ENCODE assay signal across 12 cellular contexts in genomic region chr19:31066385-31066784, GRCh38.
DNase-seq lines count a peak whose midpoint lies in the region; ATAC-seq and TF ChIP-seq lines count a peak whose summit lies in the region.
"Had no signal": no experiment of that assay in that cellular context is flagged by ENCODE, and none has a peak within 500 bp of the region (broad histone marks: within the 10 kb centered on the region; RNA-seq: fewer than 3 reads in every experiment).

No MANE protein-coding gene starts in this region.

- peak; percentile 77 for DNase-seq in A172 (ENCODE audit: low spot score)
- DNase-seq in HCEC 1CT = peak; percentile 70
- DNase-seq in amniotic epithelial cell (ENCODE audit: low read depth) = peak; percentile 35
- DNase-seq in iris pigment epithelial cell (ENCODE audit: low read depth) = peak; percentile 73
- DNase-seq in psoas muscle = no peak
- no peak for DNase-seq in Right ventricle myocardium superior
- DNase-seq in stimulated activated CD4-positive, alpha-beta T cell treated with anti-CD3 and anti-CD28 coated beads, Interleukin-4, amount 100 ng/mL, for 4 hours = no peak
- DNase-seq: activated CD4-positive, alpha-beta memory T cell treated with anti-CD3 and anti-CD28 coated beads for 36 hours; BE2C; NCI-H2171 treated with DMSO at 0.1 percent for 48 hours had no signal

- ATAC-seq in psoas muscle (no peak), Right ventricle myocardium superior (ENCODE audit: poor library complexity) (no peak), GM21723 (IDR thresholded peaks at IDR 0.05; ENCODE audit: unreplicated experiment) (no peak)

- H3K4me3 ChIP-seq in psoas muscle = no peak overlapping the region
- H3K4me3 ChIP-seq: esophagus muscularis mucosa had no signal

- H3K36me3 ChIP-seq in psoas muscle (ENCODE audit: insufficient read depth in 1 of 2, low read depth in 1 of 2) = no peaks in the 10 kb centered on the region
- H3K36me3 ChIP-seq: BE2C, esophagus muscularis mucosa had no signal

- TF ChIP-seq CTCF in psoas muscle (IDR thresholded peaks at IDR 0.05) = no peak

- no peak overlapping the region for H3K27ac ChIP-seq in psoas muscle
- H3K27ac ChIP-seq: esophagus muscularis mucosa had no signal

- H3K9me3 ChIP-seq in psoas muscle = no peaks in the 10 kb centered on the region
- H3K9me3 ChIP-seq: BE2C, esophagus muscularis mucosa had no signal

- 50 to 52% (median 50%) methylated on average over 9 of the region's 9 CpGs for WGBS in psoas muscle, 3 donors

- peaks cover 0 to 9% (median 0%) of the 10 kb centered on the region in 3 donors for H3K27me3 ChIP-seq in psoas muscle (ENCODE audit: insufficient read depth in 3 of 3, low read length in 2 of 3)
- H3K27me3 ChIP-seq: BE2C had no signal

- intact Hi-C loops in psoas muscle (cut with DNase I) = no loop called here
- intact Hi-C loops in Right ventricle myocardium superior (cut with DNase I) = no loop called here

- no peaks in the 10 kb centered on the region for H3K4me1 ChIP-seq in psoas muscle
- H3K4me1 ChIP-seq: BE2C had no signal

Comparison
In these comparisons a context has a peak if more than half of its experiments do, and no peak if none do; other contexts are left out.
1. DNase-seq: peak in A172 (single experiment), HCEC 1CT (single experiment), amniotic epithelial cell (single experiment) and iris pigment epithelial cell (single experiment); none in psoas muscle (0 of 2), Right ventricle myocardium superior (single experiment) and stimulated activated CD4-positive, alpha-beta T cell treated with anti-CD3 and anti-CD28 coated beads, Interleukin-4, amount 100 ng/mL, for 4 hours (0 of 2).